Comparison of ENCODE assay signal across 8 cellular contexts in the genomic region with DNA sequence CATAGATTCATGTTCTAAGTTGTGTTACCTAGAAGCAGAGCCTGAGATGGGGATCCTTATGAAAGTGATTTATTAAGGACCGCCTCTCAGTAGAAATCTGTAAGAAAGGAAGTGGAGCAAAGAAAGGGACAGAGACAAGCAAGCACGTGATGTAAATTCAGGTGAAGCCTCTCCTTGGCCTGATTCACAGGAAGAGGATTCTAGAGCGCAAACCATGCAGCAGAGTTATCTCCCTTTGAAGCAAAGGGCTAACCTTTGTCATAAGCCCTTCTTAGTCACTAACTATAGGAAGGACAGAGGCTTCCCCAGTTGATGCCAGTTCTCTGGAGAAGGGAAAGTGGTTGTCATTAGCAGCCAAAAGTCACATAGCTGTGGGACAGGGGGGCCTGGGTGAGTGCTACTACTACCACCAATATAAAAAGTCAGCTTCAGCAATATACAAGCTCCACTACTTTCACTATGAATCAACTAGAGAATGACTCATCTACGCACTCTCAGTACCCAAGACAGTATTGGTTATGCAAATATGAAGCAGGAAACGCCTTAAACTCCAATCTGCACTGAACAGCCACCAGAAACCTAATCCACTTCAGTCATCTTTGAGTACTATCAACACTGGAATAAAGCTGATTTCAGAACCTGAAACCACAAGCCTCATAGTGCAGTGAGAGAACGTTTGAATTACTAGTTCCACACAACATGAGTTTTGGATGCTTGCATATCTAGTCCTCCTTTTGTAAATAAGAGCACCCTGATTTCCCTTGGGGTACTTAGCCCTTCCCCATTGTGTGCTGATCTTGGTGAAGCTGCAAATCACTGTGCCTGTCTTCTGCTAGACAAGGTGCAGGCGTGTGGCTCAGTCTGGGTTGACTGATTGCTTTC.
DNase-seq lines count a peak whose midpoint lies in the region; ATAC-seq and TF ChIP-seq lines count a peak whose summit lies in the region.

No MANE protein-coding gene starts in this region.

- DNase-seq in Caco-2 (no peak), NOMO-1 treated with dmso at 0.1 percent for 144 hours (lab: John Stamatoyannopoulos, UW; ENCODE audit: unreplicated experiment) (peak; percentile 54), choroid plexus epithelial cell (ENCODE audit: low read depth) (peak; percentile 91), activated gamma-delta T cell (lab: John Stamatoyannopoulos, UW) (no peak), inferior parietal cortex (ENCODE audit: extremely low spot score) (no peak)
- peak; percentile 19 to 25 for DNase-seq in stimulated activated CD4-positive, alpha-beta T cell treated with anti-CD3 and anti-CD28 coated beads, Interleukin-2, amount 100 ng/mL, for 24 hours

- peak; percentile 99 for ATAC-seq in GM19025 (IDR thresholded peaks at IDR 0.05; ENCODE audit: low read depth, unreplicated experiment)
- peak; percentile 100 for ATAC-seq in HG03064 (IDR thresholded peaks at IDR 0.05; ENCODE audit: low read depth, unreplicated experiment)

- intact Hi-C loops in Caco-2 (cut with micrococcal nuclease; ENCODE audit: unreplicated experiment): loop anchor here (10.0 kb wide), 1 partner anchor 321 kb away; no protein-coding TSS in a partner anchor

- H3K27me3 ChIP-seq in Caco-2 (replicated peaks; ENCODE audit: control insufficient read depth, insufficient read depth, low read length): no peaks in the 10 kb centered on the region

- TF ChIP-seq CTCF in Caco-2 (IDR thresholded peaks at IDR 0.05; ENCODE audit: insufficient read depth in 1 of 2, low read depth in 1 of 2, low read length in 1 of 2, severe bottlenecking in 1 of 2, unreplicated experiment in 1 of 2) (no peak), choroid plexus epithelial cell (conservative IDR thresholded peaks at IDR 0.05; ENCODE audit: low read depth, low read length) (no peak)

- no peaks in the 10 kb centered on the region for H3K27me3 Mint-ChIP-seq in Caco-2 (ENCODE audit: insufficient read depth, unreplicated experiment)

- H3K36me3 ChIP-seq in Caco-2 (ENCODE audit: control insufficient read depth, insufficient read depth, low read length): no peaks in the 10 kb centered on the region

- no TSS peak for BruUV-seq in Caco-2 (replicated peaks; lab: Mats Ljungman, UMichigan)

- POLR2A ChIA-PET in Caco-2 (lab: Charles Lee): no interaction called here

- CTCF ChIA-PET in Caco-2 (lab: Charles Lee): no interaction called here

- no peak overlapping the region for H3K4me3 Mint-ChIP-seq in Caco-2 (ENCODE audit: unreplicated experiment)

- H3K36me3 Mint-ChIP-seq in Caco-2 (ENCODE audit: insufficient read depth, unreplicated experiment): no peaks in the 10 kb centered on the region

- H3K4me1 ChIP-seq in Caco-2: peaks cover 38% of the 10 kb centered on the region

- H3K4me1 Mint-ChIP-seq in Caco-2 (ENCODE audit: low read depth, unreplicated experiment): peaks cover 30% of the 10 kb centered on the region

- no peaks in the 10 kb centered on the region for H3K9me3 ChIP-seq in Caco-2

- H3K27ac Mint-ChIP-seq in Caco-2 (ENCODE audit: unreplicated experiment): peak overlapping the region; percentile 89

- H3K4me3 ChIP-seq in Caco-2 (ENCODE audit: low read depth, low read length) (no peak overlapping the region), choroid plexus epithelial cell (ENCODE audit: low read depth, low read length) (no peak overlapping the region)

- no peaks in the 10 kb centered on the region for H3K9me3 Mint-ChIP-seq in Caco-2 (ENCODE audit: unreplicated experiment)

Comparison
In these comparisons a context has a peak if more than half of its experiments do, and no peak if none do; other contexts are left out.
1. DNase-seq: peak in NOMO-1 treated with dmso at 0.1 percent for 144 hours (single experiment), choroid plexus epithelial cell (single experiment) and stimulated activated CD4-positive, alpha-beta T cell treated with anti-CD3 and anti-CD28 coated beads, Interleukin-2, amount 100 ng/mL, for 24 hours (2 of 2); none in Caco-2 (0 of 2), activated gamma-delta T cell (single experiment) and inferior parietal cortex (single experiment).